Comparison of ENCODE assay signal across 16 cellular contexts in genomic region chr4:66475596-66475995, GRCh38.
"Had no signal": no experiment of that assay in that cellular context is flagged by ENCODE, and none has a peak within 500 bp of the region (broad histone marks: within the 10 kb centered on the region; RNA-seq: fewer than 3 reads in every experiment).

No MANE protein-coding gene starts in this region.

- H3K27me3 Mint-ChIP-seq: activated CD4-positive, alpha-beta T cell treated with anti-CD3 and anti-CD28 coated beads for 36 hours had no signal

- H3K79me2 ChIP-seq: hepatocyte, parathyroid adenoma had no signal

- H3K9me3 ChIP-seq: gastroesophageal sphincter, suprapubic skin, upper lobe of right lung had no signal

- H2AFZ ChIP-seq: hepatocyte, parathyroid adenoma had no signal

- H3K27ac Mint-ChIP-seq: activated CD4-positive, alpha-beta T cell treated with anti-CD3 and anti-CD28 coated beads for 36 hours; activated CD8-positive, alpha-beta T cell treated with anti-CD3 and anti-CD28 coated beads, Interleukin-2, amount 10 ng/mL, durations not matched to agents 7 days and 5 days; activated T-helper 1 cell treated with anti-CD3 and anti-CD28 coated beads, Interleukin-12 subunit alpha, Interleukin-12 subunit beta, Interleukin-2, Interleukin-4 antibody, amounts not matched to agents 30 ng/mL and 10 ng/mL and 1 ng/mL, durations not matched to agents 14 hours and 24 hours and 36 hours had no signal

- H3K4me3 Mint-ChIP-seq: activated CD4-positive, alpha-beta T cell treated with anti-CD3 and anti-CD28 coated beads for 36 hours; activated CD8-positive, alpha-beta T cell treated with anti-CD3 and anti-CD28 coated beads, Interleukin-2, amount 10 ng/mL, durations not matched to agents 7 days and 5 days; activated T-helper 1 cell treated with anti-CD3 and anti-CD28 coated beads, Interleukin-12 subunit alpha, Interleukin-12 subunit beta, Interleukin-2, Interleukin-4 antibody, amounts not matched to agents 30 ng/mL and 10 ng/mL and 1 ng/mL, durations not matched to agents 14 hours and 24 hours and 36 hours; neural crest cell had no signal

- H3K4me1 Mint-ChIP-seq: activated CD4-positive, alpha-beta T cell treated with anti-CD3 and anti-CD28 coated beads for 36 hours had no signal

- H3K9ac ChIP-seq: parathyroid adenoma had no signal

- DNase-seq: activated CD4-positive, alpha-beta T cell treated with anti-CD3 and anti-CD28 coated beads for 36 hours; activated CD8-positive, alpha-beta memory T cell treated with anti-CD3 and anti-CD28 coated beads, Interleukin-2, amount 50 U/mL, for 48 hours; activated CD8-positive, alpha-beta T cell treated with anti-CD3 and anti-CD28 coated beads, Interleukin-2, amount 10 ng/mL, durations not matched to agents 7 days and 5 days; activated naive CD4-positive, alpha-beta T cell; effector CD4-positive, alpha-beta T cell; stimulated activated CD4-positive, alpha-beta T cell treated with anti-CD3 and anti-CD28 coated beads, Interleukin-2, amount 100 ng/mL, for 48 hours; stimulated activated naive CD8-positive, alpha-beta T cell treated with anti-CD3 and anti-CD28 coated beads, Interleukin-15, Interleukin-2, amounts not matched to agents 100 U/mL and 50 U/mL, for 24 hours; upper lobe of right lung had no signal

- H3K4me2 ChIP-seq: hepatocyte had no signal

- H3K27me3 ChIP-seq: gastroesophageal sphincter, hepatocyte, suprapubic skin, upper lobe of right lung had no signal

- H3K27ac ChIP-seq: coronary artery, gastroesophageal sphincter, hepatocyte, parathyroid adenoma, suprapubic skin, upper lobe of right lung, VCaP had no signal

- H3K4me1 ChIP-seq: gastroesophageal sphincter, parathyroid adenoma, suprapubic skin, upper lobe of right lung had no signal
